9 cellular contexts compared by ENCODE assay signal in the genomic region with DNA sequence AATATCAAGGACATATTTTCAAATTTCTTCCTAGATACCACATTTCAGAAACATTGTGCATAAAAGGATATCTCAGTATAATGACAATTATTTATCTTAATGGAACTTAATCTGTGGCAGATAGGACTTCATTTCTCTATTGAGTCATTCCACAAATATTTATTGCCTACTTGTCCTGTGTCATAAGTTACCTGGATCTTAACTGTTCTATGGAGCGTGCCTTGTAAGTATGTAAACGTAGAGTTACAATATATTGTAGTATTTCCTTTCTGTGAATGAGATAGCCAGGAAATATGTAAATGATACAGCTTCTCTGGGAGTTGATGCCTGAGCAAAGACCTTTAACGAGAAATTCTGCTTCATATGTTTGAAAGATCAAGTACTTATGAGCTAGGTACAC. TPM values are rescaled to one million over a fixed set of nuclear protein-coding genes. Genes with fewer than 3 reads are reported as not detected.
DNase-seq lines count a peak whose midpoint lies in the region; TF ChIP-seq lines count a peak whose summit lies in the region.
"Had no signal": no experiment of that assay in that cellular context is flagged by ENCODE, and none has a peak within 500 bp of the region (broad histone marks: within the 10 kb centered on the region; RNA-seq: fewer than 3 reads in every experiment).

No MANE protein-coding gene starts in this region.

- H2AFZ ChIP-seq in osteoblast (ENCODE audit: low read length), result no peak overlapping the region

- H3K27me3 ChIP-seq in endocrine pancreas (ENCODE audit: control insufficient read depth, insufficient read depth, low read length) (no peaks in the 10 kb centered on the region), osteoblast (ENCODE audit: insufficient read depth, low read length) (no peaks in the 10 kb centered on the region), prostate gland (replicated peaks; ENCODE audit: insufficient read depth) (no peaks in the 10 kb centered on the region)
- H3K27me3 ChIP-seq: gastroesophageal sphincter had no signal

- DNase-seq in DMS79 treated with DMSO at 0.1 percent for 48 hours (lab: John Stamatoyannopoulos, UW) (peak; percentile 10), LNCaP clone FGC (ENCODE audit: low read depth) (peak; percentile 30), osteoblast (ENCODE audit: insufficient read length, low spot score, missing footprints) (no peak), prostate gland (ENCODE audit: low spot score) (no peak), retina (no peak), NCI-H128 (lab: John Stamatoyannopoulos, UW; ENCODE audit: unreplicated experiment) (no peak)
- DNase-seq: NCI-H187 had no signal

- no peaks in the 10 kb centered on the region for H3K36me3 ChIP-seq in endocrine pancreas (ENCODE audit: control insufficient read depth, insufficient read depth, low read length)
- no peaks in the 10 kb centered on the region for H3K36me3 ChIP-seq in osteoblast (ENCODE audit: insufficient read depth, low read length)
- H3K36me3 ChIP-seq in prostate gland, result no peaks in the 10 kb centered on the region
- H3K36me3 ChIP-seq: gastroesophageal sphincter had no signal

- H3K79me2 ChIP-seq in osteoblast (ENCODE audit: insufficient read depth, low read length), result peaks cover 74% of the 10 kb centered on the region

- H4K20me1 ChIP-seq in osteoblast (ENCODE audit: insufficient read depth, low read length), result peaks cover 53% of the 10 kb centered on the region

- no peaks in the 10 kb centered on the region for H3K9me3 ChIP-seq in endocrine pancreas (ENCODE audit: control insufficient read depth, low read length)
- H3K9me3 ChIP-seq in osteoblast (ENCODE audit: low read depth, low read length), result no peaks in the 10 kb centered on the region
- no peaks in the 10 kb centered on the region for H3K9me3 ChIP-seq in prostate gland
- H3K9me3 ChIP-seq: gastroesophageal sphincter had no signal

- H3K4me1 ChIP-seq in endocrine pancreas (ENCODE audit: control insufficient read depth, insufficient read depth, low read length), result peaks cover 16% of the 10 kb centered on the region
- peaks cover 16% of the 10 kb centered on the region for H3K4me1 ChIP-seq in osteoblast (ENCODE audit: insufficient read depth, low read length)
- H3K4me1 ChIP-seq in prostate gland (replicated peaks), result peaks cover 13% of the 10 kb centered on the region

- H3K4me3 ChIP-seq in LNCaP clone FGC (ENCODE audit: low read depth, low read length) (no peak overlapping the region), endocrine pancreas (ENCODE audit: control insufficient read depth, insufficient read depth, low read length) (peak overlapping the region; percentile 89), osteoblast (ENCODE audit: insufficient read depth, low read length) (no peak overlapping the region), prostate gland (no peak overlapping the region)

- WGBS in prostate gland, result 45% methylated on average over 3 of the region's 3 CpGs

- TF ChIP-seq POLR2A in prostate gland (IDR thresholded peaks at IDR 0.05), result no peak

- intact Hi-C loops in prostate gland (cut with DNase I), result loop anchor here (5.0 kb wide), 1 partner anchor 293 kb away; no protein-coding TSS in a partner anchor

- peak overlapping the region; percentile 80 for H3K4me2 ChIP-seq in osteoblast (ENCODE audit: insufficient read depth, low read length)

- TF ChIP-seq CTCF in LNCaP clone FGC (IDR thresholded peaks at IDR 0.05; ENCODE audit: control insufficient read depth, extremely low read depth, insufficient read depth) (no peak), osteoblast (IDR thresholded peaks at IDR 0.05; ENCODE audit: extremely low read depth, low read depth, low read length) (no peak), prostate gland (IDR thresholded peaks at IDR 0.05) (no peak)

- H3K9ac ChIP-seq in endocrine pancreas (ENCODE audit: control insufficient read depth, insufficient read depth, low read length), result no peak overlapping the region

- H3K27ac ChIP-seq in osteoblast (ENCODE audit: low read depth, low read length) (peak overlapping the region; percentile 22), prostate gland (no peak overlapping the region)
- H3K27ac ChIP-seq: gastroesophageal sphincter had no signal

RNA-seq across cellular contexts. Expression of a gene that starts 2.5 kb away (rescaled TPM):
- total RNA-seq in osteoblast, result 48.5 and 61.0 TPM in 2 replicates
- 10 to 100 TPM; 40.3 to 73.7 TPM for total RNA-seq in prostate gland

Comparison
In these comparisons a context has a peak if more than half of its experiments do, and no peak if none do; other contexts are left out.
1. DNase-seq: peak in DMS79 treated with DMSO at 0.1 percent for 48 hours (single experiment) and LNCaP clone FGC (single experiment); none in osteoblast (single experiment), prostate gland (single experiment), retina (single experiment) and NCI-H128 (single experiment).